33 cellular contexts compared by ENCODE assay signal in the genomic region with DNA sequence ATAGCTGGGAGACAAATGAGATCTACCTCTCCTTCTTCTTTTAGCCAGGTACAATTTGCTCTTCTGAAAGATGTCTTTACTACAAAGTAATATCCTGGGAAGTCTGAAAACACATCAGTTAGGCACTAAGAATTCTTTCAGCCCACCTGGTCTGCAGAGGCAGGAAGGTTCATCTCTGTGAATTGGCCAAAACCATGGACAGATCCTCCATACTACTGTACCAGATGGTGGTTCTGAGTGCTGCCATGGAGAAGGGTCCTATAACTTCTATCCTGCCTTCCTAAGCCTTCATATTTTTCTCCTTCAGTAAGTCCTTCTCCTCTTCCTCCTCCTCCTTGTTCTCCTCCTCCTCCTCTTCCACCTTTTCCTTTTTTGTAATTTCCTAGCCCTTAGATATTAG. TPM values are rescaled to one million over a fixed set of nuclear protein-coding genes. Genes with fewer than 3 reads are reported as not detected.
"Had no signal": no experiment of that assay in that cellular context is flagged by ENCODE, and none has a peak within 500 bp of the region (broad histone marks: within the 10 kb centered on the region; RNA-seq: fewer than 3 reads in every experiment).

No MANE protein-coding gene starts in this region.

- DNase-seq: MG63, MM.1S, MV-4-11, NCI-H1048, NCI-H1092, NCI-H1092 treated with DMSO at 0.1 percent for 48 hours, NCI-H1105, NCI-H1105 treated with DMSO at 0.1 percent for 48 hours, NCI-H1417 treated with DMSO at 0.1 percent for 48 hours, NCI-H1436, NCI-H1436 treated with DMSO at 0.1 percent for 48 hours, NCI-H146, NCI-H1694, NCI-H1694 treated with DMSO at 0.1 percent for 48 hours, NCI-H187, NCI-H187 treated with DMSO at 0.1 percent for 48 hours, NCI-H1930, NCI-H2029, NCI-H2029 treated with DMSO at 0.1 percent for 48 hours, NCI-H2081, NCI-H2107, NCI-H2171, NCI-H2171 treated with DMSO at 0.1 percent for 48 hours, NCI-H2227 treated with DMSO at 0.1 percent for 48 hours, NCI-H226, NCI-H510A, NCI-H510A treated with DMSO at 0.1 percent for 48 hours, NCI-H524, NCI-H524 treated with DMSO at 0.1 percent for 48 hours, NCI-H526, NCI-H526 treated with DMSO at 0.1 percent for 48 hours had no signal

- H3K9me3 ChIP-seq: MG63 had no signal

- H3K4me3 ChIP-seq: MG63 had no signal

- H3K27me3 ChIP-seq: MG63 had no signal

- H3K36me3 ChIP-seq: MG63 had no signal

RNA-seq across cellular contexts. Expression of a gene that starts 11.7 kb away (rescaled TPM):
- total RNA-seq: LHCN-M2, MCF 10A had no signal
